ENCODE assay signal across 8 cellular contexts in the genomic region with DNA sequence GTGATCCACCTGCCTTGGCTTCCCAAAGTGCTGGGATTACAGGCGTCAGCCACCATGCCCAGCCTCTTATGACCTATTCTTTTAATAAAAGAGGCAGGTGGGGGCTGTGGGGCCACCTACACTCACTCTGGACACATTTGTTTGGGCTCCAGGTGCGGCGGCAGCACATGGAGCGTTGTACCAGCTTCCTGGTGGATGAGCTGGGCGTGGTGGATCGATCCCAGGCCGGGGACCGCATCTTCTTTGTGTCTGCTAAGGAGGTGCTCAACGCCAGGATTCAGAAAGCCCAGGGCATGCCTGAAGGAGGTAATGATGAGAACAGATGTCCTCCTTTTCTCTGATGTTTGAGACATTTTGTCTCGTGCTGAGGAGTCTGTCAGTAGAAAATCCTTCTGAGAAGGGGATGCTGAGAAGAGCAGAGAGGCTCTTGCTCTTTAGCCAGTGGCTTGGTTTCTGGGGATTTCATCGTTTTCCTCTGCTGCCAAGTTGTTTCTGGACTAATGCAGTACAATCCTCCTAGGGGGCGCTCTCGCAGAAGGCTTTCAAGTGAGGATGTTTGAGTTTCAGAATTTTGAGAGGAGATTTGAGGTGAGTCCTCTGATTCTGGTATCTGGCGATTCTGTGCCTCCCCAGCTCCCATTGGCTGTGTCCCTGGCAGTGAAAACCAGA. TPM values are rescaled to one million over a fixed set of nuclear protein-coding genes. Genes with fewer than 3 reads are reported as not detected.
DNase-seq lines count a peak whose midpoint lies in the region; ATAC-seq, FAIRE-seq and TF ChIP-seq lines count a peak whose summit lies in the region.

No MANE protein-coding gene starts in this region.

- H3K36me3 Mint-ChIP-seq in mesothelial cell of epicardium, result peaks cover 47% of the 10 kb centered on the region

- H3K9ac ChIP-seq in SU-DHL-6 (ENCODE audit: low read length), result no peak overlapping the region

- no peaks in the 10 kb centered on the region for H3K9me2 ChIP-seq in SU-DHL-6 (replicated peaks; ENCODE audit: insufficient read depth, low read length)

- no peaks in the 10 kb centered on the region for H3K27me3 ChIP-seq in SU-DHL-6 (ENCODE audit: low read length)
- no peaks in the 10 kb centered on the region for H3K27me3 ChIP-seq in bronchial epithelial cell (ENCODE audit: control insufficient read depth, insufficient read depth, low read length)

- H3K9me3 ChIP-seq in SU-DHL-6 (ENCODE audit: insufficient read depth, low read length), result no peaks in the 10 kb centered on the region

- 0 out of 2 replicates have a peak, but pooled peaks cover 2% of the 10 kb centered on the region for H3K36me3 ChIP-seq in SU-DHL-6 (ENCODE audit: low read length)
- peaks cover 59% of the 10 kb centered on the region for H3K36me3 ChIP-seq in bronchial epithelial cell (ENCODE audit: control insufficient read depth, insufficient read depth, low read length)

- CTCF ChIA-PET in AG04449 (lab: Yijun Ruan, JAX), result interaction anchor here (0.7 to 4.7 kb wide), 8 partner anchors 9 to 78 kb away, joined by 3 to 25 read pairs (median 4); no protein-coding TSS in a partner anchor

- H3K27me3 Mint-ChIP-seq in mesothelial cell of epicardium (ENCODE audit: low read depth), result no peaks in the 10 kb centered on the region

- H4K20me1 ChIP-seq in SU-DHL-6 (ENCODE audit: low read depth, low read length), result no peaks in the 10 kb centered on the region

- no peak overlapping the region for H2AFZ ChIP-seq in SU-DHL-6 (ENCODE audit: low read depth, low read length, severe bottlenecking)

- H3K27ac Mint-ChIP-seq in mesothelial cell of epicardium, result no peak overlapping the region

- H3K4me2 ChIP-seq in SU-DHL-6 (ENCODE audit: low read depth, low read length, poor library complexity, severe bottlenecking), result no peak overlapping the region

- no peaks in the 10 kb centered on the region for H3K4me1 Mint-ChIP-seq in mesothelial cell of epicardium

- H3K27ac ChIP-seq in SU-DHL-6 (ENCODE audit: low read depth, low read length), result no peak overlapping the region

- no peak for DNase-seq in AG04449 (ENCODE audit: low read depth, low spot score)
- no peak for DNase-seq in bronchial epithelial cell (ENCODE audit: low read depth)
- peak in 1 of 2 experiments; percentile 43 for DNase-seq in mesothelial cell of epicardium (ENCODE audit: low spot score in 2 of 2, unreplicated experiment in 2 of 2)
- DNase-seq in ureter (ENCODE audit: low spot score), result no peak
- no peak for DNase-seq in T1000 (lab: John Stamatoyannopoulos, UW)

- TF ChIP-seq CTCF in AG04449 (IDR thresholded peaks at IDR 0.05; ENCODE audit: insufficient read depth, low read length, missing control alignments) (peak; percentile 25), GM12874 (IDR thresholded peaks at IDR 0.05; ENCODE audit: insufficient read depth, low read depth, low read length) (peak; percentile 73), SU-DHL-6 (IDR thresholded peaks at IDR 0.05; ENCODE audit: insufficient read depth, low read length, poor library complexity, severe bottlenecking) (peak; percentile 66), bronchial epithelial cell (IDR thresholded peaks at IDR 0.05; ENCODE audit: insufficient read depth, low read length, severe bottlenecking) (peak; percentile 30), mesothelial cell of epicardium (IDR thresholded peaks at IDR 0.05; ENCODE audit: unreplicated experiment) (peak; percentile 55)

- no peak overlapping the region for H3K4me3 ChIP-seq in AG04449 (ENCODE audit: low read depth, low read length)
- no peak overlapping the region for H3K4me3 ChIP-seq in SU-DHL-6 (ENCODE audit: insufficient read depth, low read length, poor library complexity, severe bottlenecking)
- no peak overlapping the region for H3K4me3 ChIP-seq in bronchial epithelial cell (ENCODE audit: low read depth, low read length)

- H3K4me3 Mint-ChIP-seq in mesothelial cell of epicardium, result no peak overlapping the region

- no peak for FAIRE-seq in bronchial epithelial cell (lab: Jason Lieb, UNC)

- H3K79me2 ChIP-seq in SU-DHL-6 (ENCODE audit: insufficient read depth, low read length), result no peaks in the 10 kb centered on the region

- H3F3A ChIP-seq in SU-DHL-6 (ENCODE audit: insufficient read depth), result no peaks in the 10 kb centered on the region

- POLR2A ChIA-PET in AG04449 (lab: Yijun Ruan, JAX), result interaction anchor here (1.1 kb wide), 1 partner anchor 93 kb away, joined by 3 read pairs; no protein-coding TSS in a partner anchor

- H3K9me3 Mint-ChIP-seq in mesothelial cell of epicardium, result no peaks in the 10 kb centered on the region

- ATAC-seq in GM21786 (IDR thresholded peaks at IDR 0.05; ENCODE audit: unreplicated experiment), result no peak

RNA-seq across cellular contexts. Expression of a gene that starts 17.9 kb away (rescaled TPM):
- 20.7 and 33.2 TPM in 2 replicates for total RNA-seq in bronchial epithelial cell
- total RNA-seq in mesothelial cell of epicardium, result 31.7 to 37.5 TPM (median 32.0 TPM) in 3 replicates
- 28.0 TPM for total RNA-seq in ureter

RNA-seq across cellular contexts. Expression of a gene that starts 21.1 kb away (rescaled TPM):
- total RNA-seq in bronchial epithelial cell, result 75.3 and 83.0 TPM in 2 replicates
- 52.4 to 58.4 TPM (median 53.7 TPM) in 3 replicates for total RNA-seq in mesothelial cell of epicardium
- total RNA-seq in ureter, result 116 TPM
